In the genomic region with DNA sequence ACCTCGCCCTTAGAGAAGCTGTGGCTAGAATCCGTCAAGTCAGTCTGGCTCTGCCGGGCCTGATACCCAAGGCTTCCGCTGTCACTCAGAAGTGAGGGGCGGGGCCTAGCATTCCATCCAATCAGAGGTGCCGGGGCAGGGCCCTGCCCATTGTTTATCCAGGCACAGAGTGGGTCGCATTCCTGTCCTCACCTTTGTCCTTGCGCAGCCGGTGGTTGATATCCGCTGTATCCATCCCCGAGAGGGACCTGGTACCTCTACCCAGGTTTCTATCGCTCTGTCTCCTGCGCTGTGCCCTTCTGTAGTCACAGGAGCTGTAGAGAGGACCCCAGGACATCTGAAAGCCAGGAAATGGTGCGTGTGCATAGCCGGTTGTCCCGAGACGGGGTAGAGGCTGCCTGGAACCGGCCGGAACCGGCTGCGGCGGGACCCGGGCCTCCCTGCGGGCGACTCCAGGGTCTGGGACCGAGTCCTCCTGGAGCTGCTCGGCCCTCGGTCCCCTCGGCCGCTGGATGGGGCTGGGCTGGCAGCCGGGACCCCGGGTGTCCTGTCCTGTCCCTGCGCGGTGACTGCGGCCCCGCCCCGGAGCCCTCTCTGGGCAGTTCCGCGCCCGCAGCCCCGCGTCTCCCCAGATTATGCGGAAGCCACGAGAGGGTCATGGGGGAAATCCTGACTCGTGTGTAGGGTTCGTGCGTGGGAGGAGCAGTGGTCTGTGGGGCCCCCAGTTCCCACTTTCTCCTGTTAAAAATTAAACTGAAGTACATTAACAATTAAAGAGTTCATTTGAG, we compare ENCODE assay signal across 8 cellular contexts. TPM values are rescaled to one million over a fixed set of nuclear protein-coding genes. Genes with fewer than 3 reads are reported as not detected.
DNase-seq lines count a peak whose midpoint lies in the region; ATAC-seq, FAIRE-seq and TF ChIP-seq lines count a peak whose summit lies in the region.

ZNF763 (plus strand) TSS at position 183 of the 788 bp plus-strand sequence; CDS start at position 352, 169 bp downstream.

- H3K9me3 ChIP-seq in kidney (ENCODE audit: control insufficient read depth in 1 of 2, low read length in 2 of 2) = no peaks in the 10 kb centered on the region

- DNase-seq in NCI-H2227 treated with DMSO at 0.1 percent for 48 hours (lab: John Stamatoyannopoulos, UW) = peak; percentile 36
- DNase-seq in activated CD4-positive, alpha-beta T cell treated with anti-CD3 and anti-CD28 coated beads for 1 hour = peak; percentile 76
- peak; percentile 97 for DNase-seq in cerebellum (ENCODE audit: low spot score)
- DNase-seq in kidney = peak; percentile 97
- DNase-seq in stimulated activated CD4-positive, alpha-beta T cell treated with anti-CD3 and anti-CD28 coated beads, Interleukin-12 subunit alpha, Interleukin-12 subunit beta, amount 100 ng/mL, for 48 hours (ENCODE audit: low read depth in 2 of 3, low spot score in 1 of 3) = peak; percentile 79 to 85 (median 83)
- DNase-seq in H4 (ENCODE audit: low spot score) = no peak

- ATAC-seq in GM18498 (IDR thresholded peaks at IDR 0.05; ENCODE audit: unreplicated experiment) = peak; percentile 92
- ATAC-seq in HG02970 (IDR thresholded peaks at IDR 0.05; ENCODE audit: low FRiP score, unreplicated experiment) = peak; percentile 75

- peak within 1 kb of the TSS; percentile 79 to 90 for H3K9ac ChIP-seq in kidney (ENCODE audit: low read length in 2 of 2)

- intact Hi-C loops in kidney (cut with DNase I) = no loop called here

- peaks cover 9 to 10% of the 10 kb centered on the region in 2 donors for H3K4me1 ChIP-seq in kidney (ENCODE audit: control insufficient read depth in 1 of 2, insufficient read depth in 1 of 2, low read depth in 1 of 2, low read length in 2 of 2)

- peak within 1 kb of the TSS; percentile 96 to 99 for H3K27ac ChIP-seq in kidney (ENCODE audit: low read depth in 2 of 2, low read length in 2 of 2)

- no peak for FAIRE-seq in kidney (lab: Jason Lieb, UNC)

- peaks cover 0 to 2% of the 10 kb centered on the region in 2 donors for H3K36me3 ChIP-seq in kidney (ENCODE audit: control insufficient read depth in 1 of 2, insufficient read depth in 2 of 2, low read length in 2 of 2)

- H3K4me3 ChIP-seq in kidney (ENCODE audit: low read length in 2 of 2) = peak within 1 kb of the TSS; percentile 86 to 99

- TF ChIP-seq CTCF in kidney (IDR thresholded peaks at IDR 0.05; ENCODE audit: borderline replicate concordance, extremely low read depth, insufficient read depth) = no peak

RNA-seq across cellular contexts. Expression of gene ZNF763, which starts in this region (rescaled TPM):
- total RNA-seq in cerebellum = 6.0 TPM
- 9.8 TPM for total RNA-seq in kidney
- polyA plus RNA-seq in kidney (ENCODE audit: insufficient read depth, low read depth, low replicate concordance) = 4.6 TPM
- 0.02 TPM in 1 of 2 replicates, not detected in the other for total RNA-seq in H4 (2014; rRNA removed; shearing (Covaris generic))
